8 cellular contexts compared by ENCODE assay signal in the genomic region with DNA sequence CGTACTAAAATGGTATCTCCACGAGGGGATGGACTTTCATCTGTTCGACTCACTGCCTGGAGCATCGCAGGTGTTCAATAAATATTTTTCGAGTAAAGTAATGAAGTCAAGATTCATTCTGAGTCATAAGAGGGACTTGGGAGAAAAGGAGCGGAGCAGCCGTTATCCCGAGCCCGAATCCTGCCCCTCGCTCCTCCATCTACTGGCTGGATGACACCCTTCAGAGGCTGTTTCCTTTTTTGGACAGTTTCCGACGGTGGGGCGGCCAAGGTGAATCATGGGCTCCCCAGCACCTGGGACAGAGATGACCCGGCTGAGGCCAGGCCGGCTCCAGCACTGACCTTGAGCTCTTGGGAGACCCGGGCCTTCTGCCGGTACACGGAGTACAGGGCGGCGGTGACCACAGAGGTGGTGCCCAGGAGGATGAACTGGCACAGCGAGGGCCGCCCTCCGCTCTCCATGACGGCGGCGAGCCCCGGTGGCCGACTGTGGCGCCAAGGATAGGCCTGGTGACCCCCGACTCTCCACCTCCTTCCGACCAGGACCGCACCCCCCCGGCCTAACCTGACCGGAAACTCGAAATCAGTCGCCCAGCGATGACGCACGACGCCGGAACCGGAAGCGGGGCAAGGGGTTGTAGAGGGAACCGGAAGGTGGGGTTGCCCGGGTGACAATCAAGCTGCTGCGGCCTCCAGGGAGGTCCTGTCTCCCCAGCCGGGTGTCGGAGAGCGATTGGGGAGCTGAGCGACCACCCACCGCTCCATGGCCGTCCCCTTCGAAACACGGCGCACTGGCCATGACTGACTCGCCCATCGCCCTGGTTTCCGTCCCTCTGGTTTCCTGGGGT.
DNase-seq lines count a peak whose midpoint lies in the region; ATAC-seq and TF ChIP-seq lines count a peak whose summit lies in the region.

A gene with protein sequence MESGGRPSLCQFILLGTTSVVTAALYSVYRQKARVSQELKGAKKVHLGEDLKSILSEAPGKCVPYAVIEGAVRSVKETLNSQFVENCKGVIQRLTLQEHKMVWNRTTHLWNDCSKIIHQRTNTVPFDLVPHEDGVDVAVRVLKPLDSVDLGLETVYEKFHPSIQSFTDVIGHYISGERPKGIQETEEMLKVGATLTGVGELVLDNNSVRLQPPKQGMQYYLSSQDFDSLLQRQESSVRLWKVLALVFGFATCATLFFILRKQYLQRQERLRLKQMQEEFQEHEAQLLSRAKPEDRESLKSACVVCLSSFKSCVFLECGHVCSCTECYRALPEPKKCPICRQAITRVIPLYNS (minus strand): TSS at position 588 of the 847 bp plus-strand sequence. CDS start 127 bp downstream, at position 461.

- DNase-seq in AG10803 (ENCODE audit: low read depth) (peak; percentile 89), NCI-H524 treated with DMSO at 0.1 percent for 48 hours (lab: John Stamatoyannopoulos, UW) (peak; percentile 9), choroid plexus epithelial cell (ENCODE audit: low read depth) (peak; percentile 91), kidney glomerular epithelial cell (lab: John Stamatoyannopoulos, UW) (peak; percentile 89)
- peak; percentile 88 to 93 for DNase-seq in activated CD4-positive, alpha-beta T cell treated with anti-CD3 and anti-CD28 coated beads for 4 hours
- peak; percentile 88 to 91 for DNase-seq in stimulated activated CD4-positive, alpha-beta T cell treated with anti-CD3 and anti-CD28 coated beads, Interleukin-15, amount 100 ng/mL, for 48 hours (ENCODE audit: low read depth in 2 of 2)

- ATAC-seq in HG03457 (IDR thresholded peaks at IDR 0.05; ENCODE audit: unreplicated experiment): peak; percentile 78

- H3K4me3 ChIP-seq in AG10803 (ENCODE audit: low read length) (peak within 1 kb of the TSS; percentile 97), choroid plexus epithelial cell (ENCODE audit: low read depth, low read length) (peak within 1 kb of the TSS; percentile 98)

- TF ChIP-seq CTCF in AG10803 (conservative IDR thresholded peaks at IDR 0.05; ENCODE audit: low read length): 0 out of 2 replicates have a peak, but pooled peaks have one; percentile 6
- peak; percentile 1 for TF ChIP-seq CTCF in choroid plexus epithelial cell (conservative IDR thresholded peaks at IDR 0.05; ENCODE audit: low read depth, low read length)

- peak; percentile 68 for TF ChIP-seq POLR2A in GM19193 (IDR thresholded peaks at IDR 0.05; ENCODE audit: extremely low read depth, insufficient read depth, insufficient read length)

Comparison
In these comparisons a context has a peak if more than half of its experiments do, and no peak if none do; other contexts are left out.
1. Peak in every context shown above with its lines: DNase-seq, ATAC-seq and H3K4me3 ChIP-seq.
2. DNase-seq: peak in every context shown above with its lines; median percentile 91 in choroid plexus epithelial cell; 90 in activated CD4-positive, alpha-beta T cell treated with anti-CD3 and anti-CD28 coated beads for 4 hours; 90 in stimulated activated CD4-positive, alpha-beta T cell treated with anti-CD3 and anti-CD28 coated beads, Interleukin-15, amount 100 ng/mL, for 48 hours; 89 in AG10803; 89 in kidney glomerular epithelial cell; 9 in NCI-H524 treated with DMSO at 0.1 percent for 48 hours.